Comparison of ENCODE assay signal across 1 cellular context in genomic region chr7:43697690-43698089, GRCh38.
TF ChIP-seq lines count a peak whose summit lies in the region.

No MANE protein-coding gene starts in this region.

TF ChIP-seq in GM23338, 12 proteins besides CTCF, POLR2A, EP300 and RAD21 (continued from another document):
- TF ChIP-seq ZNF331 (CRISPR knock-in tag; IDR thresholded peaks at IDR 0.05; ENCODE audit: low read depth) = no peak
TF ChIP-seq in GM23338: peak in this region for 0.
